In genomic region chr9:89330513-89330912, GRCh38 we compare ENCODE assay signal across 2 cellular contexts.
TF ChIP-seq lines count a peak whose summit lies in the region.

No MANE protein-coding gene starts in this region.

TF ChIP-seq in IMR-90, 13 proteins besides CTCF, POLR2A, EP300 and RAD21:
- TF ChIP-seq ELK1 (IDR thresholded peaks at IDR 0.05; ENCODE audit: borderline replicate concordance, low read depth, low read length): no peak
- no peak for TF ChIP-seq BHLHE40 (IDR thresholded peaks at IDR 0.05; ENCODE audit: low read depth, low read length)
- TF ChIP-seq MAFK (IDR thresholded peaks at IDR 0.05; ENCODE audit: low read depth, low read length): no peak
- no peak for TF ChIP-seq CEBPB (IDR thresholded peaks at IDR 0.05; ENCODE audit: low read depth, low read length)
- no peak for TF ChIP-seq FOS (IDR thresholded peaks at IDR 0.05; ENCODE audit: low read depth, low read length)
- TF ChIP-seq MAZ (IDR thresholded peaks at IDR 0.05; ENCODE audit: borderline replicate concordance, low read depth, low read length): no peak
- TF ChIP-seq NFE2L2 (IDR thresholded peaks at IDR 0.05; ENCODE audit: low read depth, low read length): no peak
- TF ChIP-seq RFX5 (IDR thresholded peaks at IDR 0.05; ENCODE audit: low read depth, low read length): no peak
- TF ChIP-seq USF2 (IDR thresholded peaks at IDR 0.05; ENCODE audit: low read depth, low read length): no peak
- no peak for TF ChIP-seq CHD1 (IDR thresholded peaks at IDR 0.05; ENCODE audit: low read depth, low read length)
- no peak for TF ChIP-seq MXI1 (IDR thresholded peaks at IDR 0.05; ENCODE audit: borderline replicate concordance, low read depth, low read length)
- TF ChIP-seq RCOR1 (IDR thresholded peaks at IDR 0.05; ENCODE audit: insufficient replicate concordance, low read length): no peak
- TF ChIP-seq SMC3 (IDR thresholded peaks at IDR 0.05; ENCODE audit: low read depth, low read length): no peak

TF ChIP-seq in SK-N-SH, 30 proteins besides CTCF, POLR2A, EP300 and RAD21:
- peak; percentile 91 for TF ChIP-seq GATA2 (CRISPR knock-in tag; IDR thresholded peaks at IDR 0.05)
- peak; percentile 87; the same call in 1 of the 2 replicates for TF ChIP-seq MXI1 (IDR thresholded peaks at IDR 0.05; ENCODE audit: low read depth, low read length)
- TF ChIP-seq MAX (IDR thresholded peaks at IDR 0.05; ENCODE audit: low read depth): no peak
- peak; percentile 49; the same call in 1 of the 2 replicates for TF ChIP-seq RCOR1 (IDR thresholded peaks at IDR 0.05; ENCODE audit: low read length)
- no peak for TF ChIP-seq NFIC (IDR thresholded peaks at IDR 0.05; ENCODE audit: borderline replicate concordance)
TF ChIP-seq in SK-N-SH: peak in this region for 3.
